Comparison of ENCODE assay signal across 8 cellular contexts in the genomic region with DNA sequence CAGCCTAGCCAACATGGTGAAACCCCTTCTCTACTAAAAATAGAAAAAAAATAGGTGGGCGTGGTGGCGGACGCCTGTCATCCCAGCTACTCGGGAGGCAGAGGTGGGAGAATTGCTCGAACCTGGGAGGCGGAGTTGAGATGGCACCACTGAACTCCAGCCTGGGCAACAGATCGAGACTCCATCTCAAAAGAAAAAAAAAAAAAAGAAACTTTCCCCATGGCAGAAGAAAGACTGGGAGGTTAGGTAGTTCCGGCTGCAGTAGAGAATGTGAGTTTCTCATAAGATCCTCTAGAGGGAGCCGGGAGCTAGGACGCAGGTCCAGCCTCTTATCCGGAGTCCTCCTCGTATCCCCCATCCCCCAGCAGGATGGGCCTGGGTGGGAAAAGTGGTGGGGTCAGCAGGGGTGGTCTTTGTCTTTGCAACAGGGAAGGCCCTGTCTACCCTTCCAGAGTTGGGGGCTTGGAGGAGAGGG. TPM values are rescaled to one million over a fixed set of nuclear protein-coding genes. Genes with fewer than 3 reads are reported as not detected.
DNase-seq lines count a peak whose midpoint lies in the region; ATAC-seq, FAIRE-seq and TF ChIP-seq lines count a peak whose summit lies in the region.

No MANE protein-coding gene starts in this region.

- DNase-seq in activated naive CD4-positive, alpha-beta T cell treated with anti-CD3 and anti-CD28 coated beads for 36 hours, result peak; percentile 29
- no peak for DNase-seq in activated naive CD4-positive, alpha-beta T cell treated with anti-CD3 and anti-CD28 coated beads, Interleukin-2, amount 50 U/mL, for 16 hours
- peak; percentile 71 for DNase-seq in MM.1S
- DNase-seq in RWPE1 (ENCODE audit: low spot score), result peak; percentile 81
- peak; percentile 72 for DNase-seq in cerebellum (ENCODE audit: low spot score)
- DNase-seq in HepG2 (ENCODE audit: low spot score), result peak; percentile 70
- DNase-seq in upper lobe of left lung, result peak in 1 of 2 donors; percentile 33

- H3K27ac ChIP-seq in MM.1S (ENCODE audit: low read length) (no peak overlapping the region), RWPE1 (peak overlapping the region; percentile 11; the same call in 1 of the 2 replicates), HepG2 (ENCODE audit: extremely low read length, insufficient read depth, low read length) (no peak overlapping the region), upper lobe of left lung (no peak overlapping the region)

- CTCF ChIA-PET in activated naive CD4-positive, alpha-beta T cell treated with anti-CD3 and anti-CD28 coated beads for 36 hours (lab: Charles Lee), result interaction anchor here (0.6 to 3.0 kb wide), 39 partner anchors 9 to 1878 kb away, joined by 3 to 12 read pairs (median 4); a partner anchor contains a TSS
- CTCF ChIA-PET in RWPE1 (lab: Yijun Ruan, JAX) (interaction anchor here (0.5 to 1.7 kb wide), 32 partner anchors 8 to 1483 kb away, joined by 3 to 12 read pairs (median 5); a partner anchor contains a TSS), HepG2 (lab: Yijun Ruan, JAX; ENCODE audit: low intra/inter-chr PET ratio, low total read pairs) (interaction anchor here (0.6 to 2.0 kb wide), 6 partner anchors 28 to 154 kb away, joined by 3 to 15 read pairs (median 5); no protein-coding TSS in a partner anchor)

- in situ Hi-C loops in HepG2 (cut with HindIII; ENCODE audit: extremely low pct_ligation_motif_present, low pct_unique_long_range_greater_than_20kb), result no loop called here

- H3K9ac ChIP-seq in MM.1S (ENCODE audit: low read length), result no peak overlapping the region
- no peak overlapping the region for H3K9ac ChIP-seq in HepG2 (ENCODE audit: insufficient read depth, low read depth, low read length)

- H3K27me3 ChIP-seq in MM.1S (replicated peaks; ENCODE audit: insufficient read depth, low read length) (peaks cover 51% of the 10 kb centered on the region), HepG2 (ENCODE audit: control insufficient read depth in 1 of 2, insufficient read depth in 2 of 2, low read length in 2 of 2) (no peaks in the 10 kb centered on the region; a peak in 1 of 5 replicates), upper lobe of left lung (no peaks in the 10 kb centered on the region)

- H3K9me3 Mint-ChIP-seq in activated naive CD4-positive, alpha-beta T cell treated with anti-CD3 and anti-CD28 coated beads for 36 hours, result no peaks in the 10 kb centered on the region

- no TSS peak for BruUV-seq in HepG2 (replicated peaks; lab: Mats Ljungman, UMichigan)

- H3K4me1 Mint-ChIP-seq in activated naive CD4-positive, alpha-beta T cell treated with anti-CD3 and anti-CD28 coated beads for 36 hours (ENCODE audit: low read depth), result peaks cover 8% of the 10 kb centered on the region

- H3K4me3 ChIP-seq in MM.1S (ENCODE audit: low read length) (no peak overlapping the region; the same call in 1 of the 2 replicates), HepG2 (replicated peaks in 1 of 3; ENCODE audit: insufficient read depth in 1 of 3, low read depth in 2 of 3, low read length in 3 of 3) (peak overlapping the region in 1 of 3 experiments; percentile 43; a peak in 1 of 6 replicates), upper lobe of left lung (no peak overlapping the region)

- no peaks in the 10 kb centered on the region for H4K20me1 ChIP-seq in MM.1S (ENCODE audit: insufficient read depth, low read length)
- H4K20me1 ChIP-seq in HepG2 (ENCODE audit: insufficient read depth, low read length), result no peaks in the 10 kb centered on the region

- H3K79me2 ChIP-seq in MM.1S (ENCODE audit: low read length) (no peaks in the 10 kb centered on the region), HepG2 (ENCODE audit: insufficient read depth, low read length) (no peaks in the 10 kb centered on the region)

- H3K4me1 ChIP-seq in MM.1S (ENCODE audit: low read length), result no peaks in the 10 kb centered on the region
- H3K4me1 ChIP-seq in HepG2 (ENCODE audit: insufficient read depth, low read length), result peaks cover 65% of the 10 kb centered on the region
- peaks cover 2 to 12% (median 7%) of the 10 kb centered on the region in 4 donors for H3K4me1 ChIP-seq in upper lobe of left lung

- TF ChIP-seq EP300 in HepG2 (IDR thresholded peaks at IDR 0.05; ENCODE audit: low read depth in 2 of 2, low read length in 2 of 2), result no peak
- TF ChIP-seq EP300 in HepG2 (CRISPR knock-in tag; IDR thresholded peaks at IDR 0.05; ENCODE audit: borderline replicate concordance), result no peak
- TF ChIP-seq EP300 in upper lobe of left lung (IDR thresholded peaks at IDR 0.05), result no peak

- intact Hi-C loops in activated naive CD4-positive, alpha-beta T cell treated with anti-CD3 and anti-CD28 coated beads for 36 hours (cut with micrococcal nuclease), result loop anchor here (1.0 to 5.0 kb wide), 2 partner anchors 47 to 64 kb away; no protein-coding TSS in a partner anchor
- intact Hi-C loops in HepG2 (cut with micrococcal nuclease; ENCODE audit: unreplicated experiment), result loop anchor here (5.0 to 10.0 kb wide), 2 partner anchors 47 to 85 kb away; no protein-coding TSS in a partner anchor

- H3K36me3 ChIP-seq in MM.1S (replicated peaks; ENCODE audit: insufficient read depth, low read length) (no peaks in the 10 kb centered on the region), HepG2 (replicated peaks in 1 of 2; ENCODE audit: control insufficient read depth in 1 of 2, insufficient read depth in 2 of 2, low read length in 2 of 2) (no peaks in the 10 kb centered on the region), upper lobe of left lung (no peaks in the 10 kb centered on the region)

- H3K9me2 ChIP-seq in MM.1S (replicated peaks; ENCODE audit: insufficient read depth, low read length), result no peaks in the 10 kb centered on the region

- TF ChIP-seq RAD21 in HepG2 (CRISPR knock-in tag; IDR thresholded peaks at IDR 0.05), result 0 out of 2 replicates have a peak, but pooled peaks have one; percentile 35

- FAIRE-seq in HepG2 (lab: Jason Lieb, UNC), result peak; percentile 26

- no peak overlapping the region for H3K4me3 Mint-ChIP-seq in activated naive CD4-positive, alpha-beta T cell treated with anti-CD3 and anti-CD28 coated beads for 36 hours

- 21% methylated on average over 12 of the region's 12 CpGs for WGBS in HepG2 (ENCODE audit: low lambda C conversion rate)
- 23 to 27% methylated on average over 12 of the region's 12 CpGs for WGBS in upper lobe of left lung, 2 donors

- H3K9me3 ChIP-seq in MM.1S (replicated peaks; ENCODE audit: insufficient read depth, low read length) (no peaks in the 10 kb centered on the region), HepG2 (ENCODE audit: low read length) (no peaks in the 10 kb centered on the region), upper lobe of left lung (no peaks in the 10 kb centered on the region)

- TF ChIP-seq CTCF in MM.1S (IDR thresholded peaks at IDR 0.05; ENCODE audit: low read length), result peak; percentile 70
- TF ChIP-seq CTCF in RWPE1 (conservative IDR thresholded peaks at IDR 0.05; ENCODE audit: low read depth), result peak; percentile 55; the same call in 1 of the 2 replicates
- TF ChIP-seq CTCF in HepG2 (CRISPR knock-in tag; IDR thresholded peaks at IDR 0.05), result peak; percentile 80
- TF ChIP-seq CTCF in upper lobe of left lung (IDR thresholded peaks at IDR 0.05), result peak in 5 of 6 experiments; percentile 30 to 55 (median 42)

- H3K4me2 ChIP-seq in MM.1S (ENCODE audit: low read depth, low read length), result peak overlapping the region; percentile 24; the same call in 1 of the 2 replicates
- H3K4me2 ChIP-seq in HepG2 (ENCODE audit: low read depth, low read length), result peak overlapping the region; percentile 36; the same call in 1 of the 2 replicates

- POLR2A ChIA-PET in RWPE1 (lab: Yijun Ruan, JAX; ENCODE audit: low non-redundant PET) (no interaction called here), HepG2 (lab: Yijun Ruan, JAX) (interaction anchor here (1.1 to 2.1 kb wide), 6 partner anchors 9 to 155 kb away, joined by 3 to 13 read pairs (median 4); a partner anchor contains a TSS)

- TF ChIP-seq POLR2A in HepG2 (IDR thresholded peaks at IDR 0.05; ENCODE audit: insufficient read depth in 1 of 2, low read depth in 2 of 2, low read length in 2 of 2) (no peak), upper lobe of left lung (IDR thresholded peaks at IDR 0.05) (no peak)

- H3K27ac Mint-ChIP-seq in activated naive CD4-positive, alpha-beta T cell treated with anti-CD3 and anti-CD28 coated beads for 36 hours, result no peak overlapping the region

- H2AFZ ChIP-seq in MM.1S (ENCODE audit: low read length) (no peak overlapping the region), HepG2 (ENCODE audit: low read length) (no peak overlapping the region)

- H3K27me3 Mint-ChIP-seq in activated naive CD4-positive, alpha-beta T cell treated with anti-CD3 and anti-CD28 coated beads for 36 hours (ENCODE audit: low read depth), result peaks cover 2% of the 10 kb centered on the region

- no peaks in the 10 kb centered on the region for H3K36me3 Mint-ChIP-seq in activated naive CD4-positive, alpha-beta T cell treated with anti-CD3 and anti-CD28 coated beads for 36 hours (ENCODE audit: low read depth)

- no peaks in the 10 kb centered on the region for H3F3A ChIP-seq in MM.1S (ENCODE audit: insufficient read depth, low read length)

- peak; percentile 79 for ATAC-seq in HepG2
- ATAC-seq in upper lobe of left lung (ENCODE audit: low FRiP score in 2 of 2), result peak; percentile 84 to 94
- ATAC-seq in HG03159 (IDR thresholded peaks at IDR 0.05; ENCODE audit: unreplicated experiment), result no peak

RNA-seq across cellular contexts. Expression of a gene that starts 13.2 kb away (rescaled TPM):
- total RNA-seq in activated naive CD4-positive, alpha-beta T cell treated with anti-CD3 and anti-CD28 coated beads for 36 hours, result not detected
- not detected for total RNA-seq in cerebellum
- 3.8 and 4.5 TPM in 2 replicates for total RNA-seq in HepG2 (2016; rRNA removed; fragmentation: Illumina TruSeq; extraction: Trizol)
- total RNA-seq in HepG2 (2016; cell fraction: cytosol; rRNA removed; fragmentation: Illumina TruSeq; extraction: Trizol; ENCODE audit: low read depth), result 0.61 and 1.3 TPM in 2 replicates
- 2.7 and 4.7 TPM in 2 replicates for total RNA-seq in HepG2 (2016; cell fraction: insoluble cytoplasmic fraction; rRNA removed; fragmentation: Illumina TruSeq; extraction: Trizol)
- total RNA-seq in HepG2 (2016; cell fraction: membrane; rRNA removed; fragmentation: Illumina TruSeq; extraction: Trizol), result 1.9 and 2.1 TPM in 2 replicates
- 5.9 and 7.0 TPM in 2 replicates for total RNA-seq in HepG2 (2016; cell fraction: nucleus; rRNA removed; fragmentation: Illumina TruSeq; extraction: Trizol)
- 3.8 and 7.0 TPM in 2 replicates for polyA plus RNA-seq in HepG2 (2011; rRNA removed)
- polyA plus RNA-seq in HepG2 (2011; cell fraction: cytosol; rRNA removed), result 3.1 and 5.0 TPM in 2 replicates
- polyA plus RNA-seq in HepG2 (2011; cell fraction: nucleus; rRNA removed), result 7.4 and 9.2 TPM in 2 replicates
- polyA plus RNA-seq in HepG2 (2012), result 13.4 and 16.9 TPM in 2 replicates
- polyA plus RNA-seq in HepG2 (2016; cell fraction: cytosol; fragmentation: Illumina TruSeq; extraction: Trizol; ENCODE audit: low read depth), result 2.1 and 2.2 TPM in 2 replicates
- 11.1 and 13.5 TPM in 2 replicates for polyA plus RNA-seq in HepG2 (2016; cell fraction: insoluble cytoplasmic fraction; fragmentation: Illumina TruSeq; extraction: Trizol; ENCODE audit: low read depth)
- 4.0 and 5.2 TPM in 2 replicates for polyA plus RNA-seq in HepG2 (2016; cell fraction: membrane; fragmentation: Illumina TruSeq; extraction: Trizol; ENCODE audit: low read depth)
- polyA plus RNA-seq in HepG2 (2016; cell fraction: nucleus; fragmentation: Illumina TruSeq; extraction: Trizol; ENCODE audit: insufficient read depth, low read depth), result 28.4 and 29.8 TPM in 2 replicates
- 0.09 and 2.9 TPM in 2 replicates for polyA minus RNA-seq in HepG2 (2011; rRNA and poly(A)+ RNA removed; ENCODE audit: low replicate concordance)
- polyA minus RNA-seq in HepG2 (2011; cell fraction: cytosol; rRNA and poly(A)+ RNA removed), result 1.7 and 3.2 TPM in 2 replicates
- polyA minus RNA-seq in HepG2 (2011; cell fraction: nucleus; rRNA and poly(A)+ RNA removed), result 2.1 and 2.6 TPM in 2 replicates
- total RNA-seq in upper lobe of left lung, result under 1 TPM in 1 of 6 donors, not detected in 5; 0.14 TPM

RNA-seq across cellular contexts. Expression of a gene that starts 16.4 kb away (rescaled TPM):
- 100 to 1,000 TPM; 101 to 103 TPM for total RNA-seq in activated naive CD4-positive, alpha-beta T cell treated with anti-CD3 and anti-CD28 coated beads for 36 hours
- 51.0 TPM for total RNA-seq in cerebellum
- total RNA-seq in HepG2 (2016; rRNA removed; fragmentation: Illumina TruSeq; extraction: Trizol), result 72.2 and 80.9 TPM in 2 replicates
- total RNA-seq in HepG2 (2016; cell fraction: cytosol; rRNA removed; fragmentation: Illumina TruSeq; extraction: Trizol; ENCODE audit: low read depth), result 141 and 153 TPM in 2 replicates
- total RNA-seq in HepG2 (2016; cell fraction: insoluble cytoplasmic fraction; rRNA removed; fragmentation: Illumina TruSeq; extraction: Trizol), result 63.3 and 84.3 TPM in 2 replicates
- total RNA-seq in HepG2 (2016; cell fraction: membrane; rRNA removed; fragmentation: Illumina TruSeq; extraction: Trizol), result 168 and 190 TPM in 2 replicates
- 40.1 and 53.8 TPM in 2 replicates for total RNA-seq in HepG2 (2016; cell fraction: nucleus; rRNA removed; fragmentation: Illumina TruSeq; extraction: Trizol)
- 70.3 and 88.1 TPM in 2 replicates for polyA plus RNA-seq in HepG2 (2011; rRNA removed)
- 63.3 and 103 TPM in 2 replicates for polyA plus RNA-seq in HepG2 (2011; cell fraction: cytosol; rRNA removed)
- polyA plus RNA-seq in HepG2 (2011; cell fraction: nucleus; rRNA removed), result 96.2 and 101 TPM in 2 replicates
- polyA plus RNA-seq in HepG2 (2012), result 73.5 and 112 TPM in 2 replicates
- 205 and 223 TPM in 2 replicates for polyA plus RNA-seq in HepG2 (2016; cell fraction: cytosol; fragmentation: Illumina TruSeq; extraction: Trizol; ENCODE audit: low read depth)
- 99.4 and 124 TPM in 2 replicates for polyA plus RNA-seq in HepG2 (2016; cell fraction: insoluble cytoplasmic fraction; fragmentation: Illumina TruSeq; extraction: Trizol; ENCODE audit: low read depth)
- polyA plus RNA-seq in HepG2 (2016; cell fraction: membrane; fragmentation: Illumina TruSeq; extraction: Trizol; ENCODE audit: low read depth), result 271 and 285 TPM in 2 replicates
- 113 and 116 TPM in 2 replicates for polyA plus RNA-seq in HepG2 (2016; cell fraction: nucleus; fragmentation: Illumina TruSeq; extraction: Trizol; ENCODE audit: insufficient read depth, low read depth)
- 82.8 and 120 TPM in 2 replicates for polyA minus RNA-seq in HepG2 (2011; rRNA and poly(A)+ RNA removed; ENCODE audit: low replicate concordance)
- 55.4 and 61.2 TPM in 2 replicates for polyA minus RNA-seq in HepG2 (2011; cell fraction: cytosol; rRNA and poly(A)+ RNA removed)
- 25.8 and 27.8 TPM in 2 replicates for polyA minus RNA-seq in HepG2 (2011; cell fraction: nucleus; rRNA and poly(A)+ RNA removed)
- 100 to 1,000 TPM in 5 of 6 donors, 10 to 100 TPM in 1; 86.8 to 170 (median 134) TPM for total RNA-seq in upper lobe of left lung

RNA-seq across cellular contexts. Expression of a gene that starts 42.1 kb away (rescaled TPM):
- 10 to 100 TPM; 20.0 to 20.1 TPM for total RNA-seq in activated naive CD4-positive, alpha-beta T cell treated with anti-CD3 and anti-CD28 coated beads for 36 hours
- total RNA-seq in cerebellum (7.9 TPM), HepG2 (2016; rRNA removed; fragmentation: Illumina TruSeq; extraction: Trizol) (8.6 and 11.0 TPM in 2 replicates), upper lobe of left lung (10 to 100 TPM; 20.8 to 55.0 (median 27.8) TPM)
- total RNA-seq in HepG2 (2016; cell fraction: cytosol; rRNA removed; fragmentation: Illumina TruSeq; extraction: Trizol; ENCODE audit: low read depth), result 7.2 and 9.1 TPM in 2 replicates
- total RNA-seq in HepG2 (2016; cell fraction: insoluble cytoplasmic fraction; rRNA removed; fragmentation: Illumina TruSeq; extraction: Trizol), result 7.9 and 10.6 TPM in 2 replicates
- total RNA-seq in HepG2 (2016; cell fraction: membrane; rRNA removed; fragmentation: Illumina TruSeq; extraction: Trizol), result 7.5 and 8.1 TPM in 2 replicates
- total RNA-seq in HepG2 (2016; cell fraction: nucleus; rRNA removed; fragmentation: Illumina TruSeq; extraction: Trizol), result 7.0 and 8.1 TPM in 2 replicates
- 18.4 and 20.7 TPM in 2 replicates for polyA plus RNA-seq in HepG2 (2011; rRNA removed)
- polyA plus RNA-seq in HepG2 (2011; cell fraction: cytosol; rRNA removed), result 12.2 and 19.4 TPM in 2 replicates
- polyA plus RNA-seq in HepG2 (2011; cell fraction: nucleus; rRNA removed), result 69.5 and 82.9 TPM in 2 replicates
- polyA plus RNA-seq in HepG2 (2012), result 7.3 and 9.2 TPM in 2 replicates
- polyA plus RNA-seq in HepG2 (2016; cell fraction: cytosol; fragmentation: Illumina TruSeq; extraction: Trizol; ENCODE audit: low read depth), result 4.6 and 5.1 TPM in 2 replicates
- 9.5 and 10.8 TPM in 2 replicates for polyA plus RNA-seq in HepG2 (2016; cell fraction: insoluble cytoplasmic fraction; fragmentation: Illumina TruSeq; extraction: Trizol; ENCODE audit: low read depth)
- 6.0 TPM in 2 replicates for polyA plus RNA-seq in HepG2 (2016; cell fraction: membrane; fragmentation: Illumina TruSeq; extraction: Trizol; ENCODE audit: low read depth)
- 31.6 and 35.6 TPM in 2 replicates for polyA plus RNA-seq in HepG2 (2016; cell fraction: nucleus; fragmentation: Illumina TruSeq; extraction: Trizol; ENCODE audit: insufficient read depth, low read depth)
- polyA minus RNA-seq in HepG2 (2011; rRNA and poly(A)+ RNA removed; ENCODE audit: low replicate concordance), result 18.0 and 19.2 TPM in 2 replicates
- 6.8 and 7.4 TPM in 2 replicates for polyA minus RNA-seq in HepG2 (2011; cell fraction: cytosol; rRNA and poly(A)+ RNA removed)
- polyA minus RNA-seq in HepG2 (2011; cell fraction: nucleus; rRNA and poly(A)+ RNA removed), result 9.0 TPM in 2 replicates

RNA-seq across cellular contexts. Expression of a gene that starts 42.2 kb away (rescaled TPM):
- 1 to 10 TPM; 2.5 to 2.6 TPM for total RNA-seq in activated naive CD4-positive, alpha-beta T cell treated with anti-CD3 and anti-CD28 coated beads for 36 hours
- total RNA-seq in cerebellum, result 1.7 TPM
- 0.13 TPM in 1 of 2 replicates, not detected in the other for total RNA-seq in HepG2 (2016; rRNA removed; fragmentation: Illumina TruSeq; extraction: Trizol)
- not detected in 2 replicates for total RNA-seq in HepG2 (2016; cell fraction: cytosol; rRNA removed; fragmentation: Illumina TruSeq; extraction: Trizol; ENCODE audit: low read depth)
- total RNA-seq in HepG2 (2016; cell fraction: insoluble cytoplasmic fraction; rRNA removed; fragmentation: Illumina TruSeq; extraction: Trizol), result 0.06 and 0.19 TPM in 2 replicates
- total RNA-seq in HepG2 (2016; cell fraction: membrane; rRNA removed; fragmentation: Illumina TruSeq; extraction: Trizol), result not detected in 2 replicates
- 0.22 TPM in 1 of 2 replicates, not detected in the other for total RNA-seq in HepG2 (2016; cell fraction: nucleus; rRNA removed; fragmentation: Illumina TruSeq; extraction: Trizol)
- 0.17 and 0.24 TPM in 2 replicates for polyA plus RNA-seq in HepG2 (2011; rRNA removed)
- polyA plus RNA-seq in HepG2 (2011; cell fraction: cytosol; rRNA removed), result 0.15 and 0.19 TPM in 2 replicates
- polyA plus RNA-seq in HepG2 (2011; cell fraction: nucleus; rRNA removed), result 0.97 and 1.2 TPM in 2 replicates
- 0.13 and 0.28 TPM in 2 replicates for polyA plus RNA-seq in HepG2 (2012)
- not detected in 2 replicates for polyA plus RNA-seq in HepG2 (2016; cell fraction: cytosol; fragmentation: Illumina TruSeq; extraction: Trizol; ENCODE audit: low read depth)
- polyA plus RNA-seq in HepG2 (2016; cell fraction: insoluble cytoplasmic fraction; fragmentation: Illumina TruSeq; extraction: Trizol; ENCODE audit: low read depth), result not detected in 2 replicates
- polyA plus RNA-seq in HepG2 (2016; cell fraction: membrane; fragmentation: Illumina TruSeq; extraction: Trizol; ENCODE audit: low read depth), result not detected in 2 replicates
- polyA plus RNA-seq in HepG2 (2016; cell fraction: nucleus; fragmentation: Illumina TruSeq; extraction: Trizol; ENCODE audit: insufficient read depth, low read depth), result 0.36 and 0.63 TPM in 2 replicates
- polyA minus RNA-seq in HepG2 (2011; rRNA and poly(A)+ RNA removed; ENCODE audit: low replicate concordance), result 0.07 and 0.20 TPM in 2 replicates
- not detected in 2 replicates for polyA minus RNA-seq in HepG2 (2011; cell fraction: cytosol; rRNA and poly(A)+ RNA removed)
- polyA minus RNA-seq in HepG2 (2011; cell fraction: nucleus; rRNA and poly(A)+ RNA removed), result 0.25 TPM in 1 of 2 replicates, not detected in the other
- 10 to 100 TPM in 1 of 6 donors, 1 to 10 TPM in 3, under 1 TPM in 2; 0.46 to 10.5 (median 1.3) TPM for total RNA-seq in upper lobe of left lung
